Comparison of ENCODE assay signal across 26 cellular contexts in genomic region chr6:13238017-13238416, GRCh38.
"Had no signal": no experiment of that assay in that cellular context is flagged by ENCODE, and none has a peak within 500 bp of the region (broad histone marks: within the 10 kb centered on the region; RNA-seq: fewer than 3 reads in every experiment).

No MANE protein-coding gene starts in this region.

- H3K4me1 ChIP-seq: gastrocnemius medialis had no signal

- H3K27ac ChIP-seq: brain microvascular endothelial cell, gastrocnemius medialis, WERI-Rb-1 had no signal

- DNase-seq: activated B cell treated with CpG ODN at 0.5 μM for 24 hours; activated CD4-positive, alpha-beta T cell treated with anti-CD3 and anti-CD28 coated beads for 48 hours; activated CD4-positive, alpha-beta T cell treated with anti-CD3 and anti-CD28 coated beads, Interleukin-2, amount 50 U/mL, for 1 hour; activated CD4-positive, alpha-beta T cell treated with anti-CD3 and anti-CD28 coated beads, Interleukin-2, amount 50 U/mL, for 48 hours; activated CD8-positive, alpha-beta memory T cell treated with anti-CD3 and anti-CD28 coated beads for 24 hours; activated CD8-positive, alpha-beta T cell treated with anti-CD3 and anti-CD28 coated beads for 36 hours; activated effector memory CD4-positive, alpha-beta T cell treated with Interleukin-2 at 50 U/mL for 16 hours; activated gamma-delta T cell treated with Interleukin-2 at 50 U/mL for 16 hours; activated naive CD4-positive, alpha-beta T cell treated with anti-CD3 and anti-CD28 coated beads, Interleukin-2, amount 50 U/mL, for 16 hours; activated naive CD4-positive, alpha-beta T cell treated with Interleukin-2 at 50 U/mL for 16 hours; activated T-cell treated with anti-CD3 and anti-CD28 coated beads, Interleukin-2, amount 50 U/mL, for 4 hours; amniotic stem cell; anterior cingulate cortex; brain microvascular endothelial cell; effector CD8-positive, alpha-beta T cell; foreskin fibroblast; gastrocnemius medialis; glutamatergic neuron; heart left ventricle; T-helper 1 cell; T-helper 17 cell; T1000; WERI-Rb-1 had no signal

- H3K27me3 ChIP-seq: brain microvascular endothelial cell, gastrocnemius medialis, heart left ventricle had no signal

- H3K9me3 ChIP-seq: gastrocnemius medialis, heart left ventricle had no signal

- H3K4me3 ChIP-seq: gastrocnemius medialis, heart left ventricle had no signal

- ATAC-seq: activated CD4-positive, CD25-positive, alpha-beta regulatory T cell treated with anti-CD3 and anti-CD28 coated beads, Interleukin-2, amount 50 U/mL, for 24 hours; activated CD8-positive, alpha-beta T cell treated with anti-CD3 and anti-CD28 coated beads for 36 hours; activated T-cell treated with anti-CD3 and anti-CD28 coated beads, Interleukin-2, amount 50 U/mL, for 4 hours; activated T-helper 17 cell treated with anti-CD3 and anti-CD28 coated beads, Interleukin-2, amount 50 U/mL, for 72 hours; esophagus mucosa; gastrocnemius medialis; T-helper 17 cell had no signal

- H3K36me3 ChIP-seq: brain microvascular endothelial cell, gastrocnemius medialis, WERI-Rb-1 had no signal
